In genomic region chr10:124025152-124025551, GRCh38 we compare ENCODE assay signal across 30 cellular contexts.
DNase-seq lines count a peak whose midpoint lies in the region; ATAC-seq and TF ChIP-seq lines count a peak whose summit lies in the region.
"Had no signal": no experiment of that assay in that cellular context is flagged by ENCODE, and none has a peak within 500 bp of the region (broad histone marks: within the 10 kb centered on the region; RNA-seq: fewer than 3 reads in every experiment).

No MANE protein-coding gene starts in this region.

- H3K4me3 ChIP-seq in OCI-LY7 (ENCODE audit: low read depth, low read length, poor library complexity, severe bottlenecking), result no peak overlapping the region
- H3K4me3 ChIP-seq in neural progenitor cell, result no peak overlapping the region
- no peak overlapping the region for H3K4me3 ChIP-seq in naive thymus-derived CD4-positive, alpha-beta T cell (ENCODE audit: low read length)
- H3K4me3 ChIP-seq: A549, cardiac muscle cell, esophagus muscularis mucosa, gastrocnemius medialis, left ventricle myocardium inferior, thoracic aorta, uterus had no signal

- H3K4me2 ChIP-seq in OCI-LY7 (ENCODE audit: low read length) (peak overlapping the region; percentile 25; the same call in 1 of the 2 replicates), neural progenitor cell (no peak overlapping the region)
- H3K4me2 ChIP-seq: A549, KMS-11 had no signal

- H4K20me1 ChIP-seq in OCI-LY7 (ENCODE audit: insufficient read depth, low read length) (no peaks in the 10 kb centered on the region), neural progenitor cell (ENCODE audit: low read depth) (no peaks in the 10 kb centered on the region)

- H3K27ac ChIP-seq in OCI-LY7 (ENCODE audit: low read depth, low read length, poor library complexity, severe bottlenecking) (no peak overlapping the region), neural progenitor cell (no peak overlapping the region)
- no peak overlapping the region for H3K27ac ChIP-seq in naive thymus-derived CD4-positive, alpha-beta T cell (ENCODE audit: low read depth, low read length)
- H3K27ac ChIP-seq: A549, cardiac muscle cell, gastrocnemius medialis, KMS-11, left ventricle myocardium inferior, thoracic aorta, uterus had no signal

- H3K27me3 Mint-ChIP-seq in activated naive CD4-positive, alpha-beta T cell treated with anti-CD3 and anti-CD28 coated beads for 36 hours (ENCODE audit: low read depth), result no peaks in the 10 kb centered on the region
- peaks cover 6% of the 10 kb centered on the region for H3K27me3 Mint-ChIP-seq in neural progenitor cell (ENCODE audit: insufficient read depth, low read depth)
- peaks cover 0 to 4% (median 3%) of the 10 kb centered on the region in 5 donors for H3K27me3 Mint-ChIP-seq in naive thymus-derived CD4-positive, alpha-beta T cell

- H3K9me3 ChIP-seq in OCI-LY7 (ENCODE audit: low read length), result no peaks in the 10 kb centered on the region
- no peaks in the 10 kb centered on the region for H3K9me3 ChIP-seq in neural progenitor cell (ENCODE audit: low read depth)
- H3K9me3 ChIP-seq in naive thymus-derived CD4-positive, alpha-beta T cell (ENCODE audit: control insufficient read depth in 2 of 3, low read length in 3 of 3), result no peaks in the 10 kb centered on the region
- H3K9me3 ChIP-seq: A549, BE2C, esophagus muscularis mucosa, gastrocnemius medialis, left ventricle myocardium inferior, thoracic aorta, uterus had no signal

- H3K79me2 ChIP-seq in OCI-LY7 (ENCODE audit: insufficient read depth, low read depth, low read length), result no peaks in the 10 kb centered on the region
- H3K79me2 ChIP-seq in neural progenitor cell (ENCODE audit: low read depth), result no peaks in the 10 kb centered on the region

- no peaks in the 10 kb centered on the region for H3K9me2 ChIP-seq in OCI-LY7 (ENCODE audit: insufficient read depth, low read length)

- no peaks in the 10 kb centered on the region for H3F3A ChIP-seq in neural progenitor cell (ENCODE audit: low read depth)

- BruUV-seq in OCI-LY7 (replicated peaks; lab: Mats Ljungman, UMichigan), result no TSS peak

- peaks cover 18% of the 10 kb centered on the region for H3K27me3 ChIP-seq in neural progenitor cell
- no peaks in the 10 kb centered on the region for H3K27me3 ChIP-seq in naive thymus-derived CD4-positive, alpha-beta T cell (ENCODE audit: control insufficient read depth in 2 of 2, insufficient read depth in 2 of 2, low read length in 2 of 2)
- H3K27me3 ChIP-seq: BE2C, esophagus muscularis mucosa, gastrocnemius medialis, uterus had no signal

- TF ChIP-seq CTCF in OCI-LY7 (conservative IDR thresholded peaks at IDR 0.05; ENCODE audit: low read length) (no peak), neural progenitor cell (IDR thresholded peaks at IDR 0.05) (no peak), GM20000 (IDR thresholded peaks at IDR 0.05; ENCODE audit: extremely low read depth, missing control alignments) (no peak)

- H2AFZ ChIP-seq in OCI-LY7 (ENCODE audit: low read length) (peak overlapping the region; percentile 38; the same call in 1 of the 2 replicates), neural progenitor cell (replicated peaks) (no peak overlapping the region)

- DNase-seq in activated naive CD4-positive, alpha-beta T cell treated with anti-CD3 and anti-CD28 coated beads for 36 hours, result peak; percentile 38
- DNase-seq in activated naive CD4-positive, alpha-beta T cell (lab: John Stamatoyannopoulos, UW), result no peak
- DNase-seq in OCI-LY7 (ENCODE audit: low spot score), result peak; percentile 51
- peak; percentile 45 for DNase-seq in dermis blood vessel endothelial cell
- no peak for DNase-seq in neural progenitor cell (ENCODE audit: low spot score)
- no peak for DNase-seq in naive thymus-derived CD4-positive, alpha-beta T cell
- DNase-seq in GM20000 (ENCODE audit: low spot score), result no peak
- DNase-seq: activated CD4-positive, alpha-beta T cell treated with anti-CD3 and anti-CD28 coated beads, Interleukin-2, amount 10 ng/mL, durations not matched to agents 24 days and 14 days; activated CD8-positive, alpha-beta memory T cell treated with anti-CD3 and anti-CD28 coated beads, Interleukin-2, amount 10 ng/mL, durations not matched to agents 7 days and 5 days; activated naive CD8-positive, alpha-beta T cell treated with anti-CD3 and anti-CD28 coated beads for 36 hours; COR-L47; cortex of kidney; gastrocnemius medialis; GDM1; hippocampal formation; left ventricle myocardium inferior; NCI-H1436 treated with DMSO at 0.1 percent for 48 hours; NCI-H446; NCI-H774; stimulated activated naive CD8-positive, alpha-beta T cell treated with anti-CD3 and anti-CD28 coated beads, Interleukin-15, Interleukin-2, amounts not matched to agents 100 U/mL and 50 U/mL, for 24 hours; uterus had no signal

- no peaks in the 10 kb centered on the region for H3K9me3 Mint-ChIP-seq in activated naive CD4-positive, alpha-beta T cell treated with anti-CD3 and anti-CD28 coated beads for 36 hours
- peaks cover 2% of the 10 kb centered on the region for H3K9me3 Mint-ChIP-seq in neural progenitor cell
- no peaks in the 10 kb centered on the region for H3K9me3 Mint-ChIP-seq in naive thymus-derived CD4-positive, alpha-beta T cell
- H3K9me3 Mint-ChIP-seq: activated CD4-positive, alpha-beta T cell treated with anti-CD3 and anti-CD28 coated beads, Interleukin-2, amount 10 ng/mL, durations not matched to agents 24 days and 14 days; activated naive CD8-positive, alpha-beta T cell treated with anti-CD3 and anti-CD28 coated beads for 36 hours; HFFc6 had no signal

- POLR2A ChIA-PET in OCI-LY7 (lab: Charles Lee), result no interaction called here
- POLR2A ChIA-PET in naive thymus-derived CD4-positive, alpha-beta T cell (lab: Charles Lee), result no interaction called here

- H3K27ac Mint-ChIP-seq in activated naive CD4-positive, alpha-beta T cell treated with anti-CD3 and anti-CD28 coated beads for 36 hours, result no peak overlapping the region
- no peak overlapping the region for H3K27ac Mint-ChIP-seq in neural progenitor cell
- no peak overlapping the region for H3K27ac Mint-ChIP-seq in naive thymus-derived CD4-positive, alpha-beta T cell
- H3K27ac Mint-ChIP-seq: activated CD4-positive, alpha-beta T cell treated with anti-CD3 and anti-CD28 coated beads, Interleukin-2, amount 10 ng/mL, durations not matched to agents 24 days and 14 days; activated CD8-positive, alpha-beta memory T cell treated with anti-CD3 and anti-CD28 coated beads, Interleukin-2, amount 10 ng/mL, durations not matched to agents 7 days and 5 days; activated naive CD8-positive, alpha-beta T cell treated with anti-CD3 and anti-CD28 coated beads for 36 hours; HFFc6 had no signal

- H3K4me1 ChIP-seq in OCI-LY7 (ENCODE audit: insufficient read depth, low read length, poor library complexity, severe bottlenecking) (peaks cover 15% of the 10 kb centered on the region), neural progenitor cell (peaks cover 16% of the 10 kb centered on the region)
- no peaks in the 10 kb centered on the region for H3K4me1 ChIP-seq in naive thymus-derived CD4-positive, alpha-beta T cell (ENCODE audit: control insufficient read depth in 2 of 2, insufficient read depth in 2 of 2, low read length in 2 of 2)
- H3K4me1 ChIP-seq: A549, BE2C, left ventricle myocardium inferior, uterus had no signal

- H3K4me3 Mint-ChIP-seq in activated naive CD4-positive, alpha-beta T cell treated with anti-CD3 and anti-CD28 coated beads for 36 hours, result no peak overlapping the region
- no peak overlapping the region for H3K4me3 Mint-ChIP-seq in neural progenitor cell
- peak overlapping the region in 1 of 10 donors; percentile 4 for H3K4me3 Mint-ChIP-seq in naive thymus-derived CD4-positive, alpha-beta T cell
- H3K4me3 Mint-ChIP-seq: activated CD4-positive, alpha-beta T cell treated with anti-CD3 and anti-CD28 coated beads, Interleukin-2, amount 10 ng/mL, durations not matched to agents 24 days and 14 days; activated CD8-positive, alpha-beta memory T cell treated with anti-CD3 and anti-CD28 coated beads, Interleukin-2, amount 10 ng/mL, durations not matched to agents 7 days and 5 days; activated naive CD8-positive, alpha-beta T cell treated with anti-CD3 and anti-CD28 coated beads for 36 hours; HFFc6 had no signal

- CTCF ChIA-PET in activated naive CD4-positive, alpha-beta T cell treated with anti-CD3 and anti-CD28 coated beads for 36 hours (lab: Charles Lee), result interaction anchor here (1.3 kb wide), 1 partner anchor 364 kb away, joined by 3 read pairs; no protein-coding TSS in a partner anchor
- CTCF ChIA-PET in OCI-LY7 (lab: Charles Lee; ENCODE audit: unreplicated experiment), result no interaction called here
- CTCF ChIA-PET in naive thymus-derived CD4-positive, alpha-beta T cell (lab: Charles Lee), result no interaction called here

- H3K36me3 ChIP-seq in OCI-LY7 (ENCODE audit: insufficient read depth, low read length) (peaks cover 11% of the 10 kb centered on the region), neural progenitor cell (no peaks in the 10 kb centered on the region)
- no peaks in the 10 kb centered on the region for H3K36me3 ChIP-seq in naive thymus-derived CD4-positive, alpha-beta T cell (ENCODE audit: control insufficient read depth in 2 of 3, insufficient read depth in 3 of 3, low read length in 3 of 3)
- H3K36me3 ChIP-seq: BE2C, cardiac muscle cell, gastrocnemius medialis, left ventricle myocardium inferior, uterus had no signal

- H3K4me1 Mint-ChIP-seq in activated naive CD4-positive, alpha-beta T cell treated with anti-CD3 and anti-CD28 coated beads for 36 hours (ENCODE audit: low read depth), result no peaks in the 10 kb centered on the region
- H3K4me1 Mint-ChIP-seq in neural progenitor cell, result peaks cover 22% of the 10 kb centered on the region
- peaks cover 0 to 14% (median 8%) of the 10 kb centered on the region in 7 donors for H3K4me1 Mint-ChIP-seq in naive thymus-derived CD4-positive, alpha-beta T cell
- H3K4me1 Mint-ChIP-seq: activated CD8-positive, alpha-beta memory T cell treated with anti-CD3 and anti-CD28 coated beads, Interleukin-2, amount 10 ng/mL, durations not matched to agents 7 days and 5 days; activated naive CD8-positive, alpha-beta T cell treated with anti-CD3 and anti-CD28 coated beads for 36 hours had no signal

- no peaks in the 10 kb centered on the region for H3K36me3 Mint-ChIP-seq in activated naive CD4-positive, alpha-beta T cell treated with anti-CD3 and anti-CD28 coated beads for 36 hours (ENCODE audit: low read depth)
- peaks cover 5% of the 10 kb centered on the region for H3K36me3 Mint-ChIP-seq in neural progenitor cell
- H3K36me3 Mint-ChIP-seq in naive thymus-derived CD4-positive, alpha-beta T cell, result no peaks in the 10 kb centered on the region
- H3K36me3 Mint-ChIP-seq: activated CD8-positive, alpha-beta memory T cell treated with anti-CD3 and anti-CD28 coated beads, Interleukin-2, amount 10 ng/mL, durations not matched to agents 7 days and 5 days; activated naive CD8-positive, alpha-beta T cell treated with anti-CD3 and anti-CD28 coated beads for 36 hours had no signal

- no peak overlapping the region for H3K9ac ChIP-seq in neural progenitor cell
- H3K9ac ChIP-seq: KMS-11 had no signal

- intact Hi-C loops in activated naive CD4-positive, alpha-beta T cell treated with anti-CD3 and anti-CD28 coated beads for 36 hours (cut with micrococcal nuclease), result no loop called here
- intact Hi-C loops in OCI-LY7 (cut with micrococcal nuclease; ENCODE audit: unreplicated experiment), result no loop called here
- intact Hi-C loops in naive thymus-derived CD4-positive, alpha-beta T cell (cut with micrococcal nuclease), result loop anchor here in 1 of 2 donors (1.0 to 2.0 kb wide), 2 partner anchors 68 to 364 kb away; partner anchors contain the start of gene CHST15

- no peak for ATAC-seq in GM19455 (IDR thresholded peaks at IDR 0.05; ENCODE audit: unreplicated experiment)
- no peak for ATAC-seq in naive thymus-derived CD4-positive, alpha-beta T cell
- ATAC-seq: activated CD8-positive, alpha-beta memory T cell treated with anti-CD3 and anti-CD28 coated beads, Interleukin-2, amount 10 ng/mL, durations not matched to agents 7 days and 5 days; Right ventricle myocardium inferior; stimulated activated naive CD8-positive, alpha-beta T cell treated with anti-CD3 and anti-CD28 coated beads, Interleukin-15, Interleukin-2, amounts not matched to agents 100 U/mL and 50 U/mL, for 24 hours had no signal

Comparison
In these comparisons a context has a peak if more than half of its experiments do, and no peak if none do; other contexts are left out.
1. DNase-seq: peak in activated naive CD4-positive, alpha-beta T cell treated with anti-CD3 and anti-CD28 coated beads for 36 hours (single experiment), OCI-LY7 (single experiment) and dermis blood vessel endothelial cell (single experiment); none in activated naive CD4-positive, alpha-beta T cell (0 of 4), neural progenitor cell (single experiment), naive thymus-derived CD4-positive, alpha-beta T cell (0 of 9) and GM20000 (single experiment).